Comparison of ENCODE assay signal across 11 cellular contexts in genomic region chr1:151837197-151837596, GRCh38. TPM values are rescaled to one million over a fixed set of nuclear protein-coding genes. Genes with fewer than 3 reads are reported as not detected.
DNase-seq lines count a peak whose midpoint lies in the region; ATAC-seq lines count a peak whose summit lies in the region.
"Had no signal": no experiment of that assay in that cellular context is flagged by ENCODE, and none has a peak within 500 bp of the region (broad histone marks: within the 10 kb centered on the region; RNA-seq: fewer than 3 reads in every experiment).

No MANE protein-coding gene starts in this region.

- peak; percentile 62 for DNase-seq in activated CD8-positive, alpha-beta memory T cell treated with anti-CD3 and anti-CD28 coated beads, Interleukin-2, amount 10 ng/mL, durations not matched to agents 7 days and 5 days
- no peak for DNase-seq in activated CD8-positive, alpha-beta memory T cell treated with anti-CD3 and anti-CD28 coated beads, Interleukin-2, amount 50 U/mL, for 4 hours
- peak; percentile 32 for DNase-seq in T-helper 9 cell
- no peak for DNase-seq in epithelial cell of prostate (ENCODE audit: low read depth, low spot score)
- DNase-seq in stimulated activated naive CD8-positive, alpha-beta T cell treated with anti-CD3 and anti-CD28 coated beads, Interleukin-15, Interleukin-2, amounts not matched to agents 100 U/mL and 50 U/mL, for 24 hours: peak; percentile 44
- no peak for DNase-seq in G401 (ENCODE audit: low spot score)
- no peak for DNase-seq in SW480 (ENCODE audit: low spot score)
- DNase-seq in head of caudate nucleus: no peak

- peak overlapping the region; percentile 89 for H3K27ac Mint-ChIP-seq in activated CD8-positive, alpha-beta memory T cell treated with anti-CD3 and anti-CD28 coated beads, Interleukin-2, amount 10 ng/mL, durations not matched to agents 7 days and 5 days

- H3K9me3 Mint-ChIP-seq in activated CD8-positive, alpha-beta memory T cell treated with anti-CD3 and anti-CD28 coated beads, Interleukin-2, amount 10 ng/mL, durations not matched to agents 7 days and 5 days (ENCODE audit: low read depth): no peaks in the 10 kb centered on the region

- peaks cover 54% of the 10 kb centered on the region for H3K4me1 Mint-ChIP-seq in activated CD8-positive, alpha-beta memory T cell treated with anti-CD3 and anti-CD28 coated beads, Interleukin-2, amount 10 ng/mL, durations not matched to agents 7 days and 5 days

- CTCF ChIA-PET in activated CD8-positive, alpha-beta memory T cell treated with anti-CD3 and anti-CD28 coated beads, Interleukin-2, amount 10 ng/mL, durations not matched to agents 7 days and 5 days (lab: Charles Lee): interaction anchor here (0.6 to 3.4 kb wide), 26 partner anchors 9 to 536 kb away, joined by 3 to 25 read pairs (median 4); partner anchors contain the start of genes CELF3, MRPL9, RFX5 and TDRKH

- in situ Hi-C loops in G401 (cut with HindIII; ENCODE audit: low sequenced_read_pairs): no loop called here

- intact Hi-C loops in head of caudate nucleus (cut with DNase I): no loop called here

- H3K27ac ChIP-seq in epithelial cell of prostate: peak overlapping the region; percentile 80
- H3K27ac ChIP-seq: upper lobe of right lung had no signal

- H3K36me3 Mint-ChIP-seq in activated CD8-positive, alpha-beta memory T cell treated with anti-CD3 and anti-CD28 coated beads, Interleukin-2, amount 10 ng/mL, durations not matched to agents 7 days and 5 days: peaks cover 1% of the 10 kb centered on the region

- H3K27me3 Mint-ChIP-seq in activated CD8-positive, alpha-beta memory T cell treated with anti-CD3 and anti-CD28 coated beads, Interleukin-2, amount 10 ng/mL, durations not matched to agents 7 days and 5 days: peaks cover 2% of the 10 kb centered on the region

- ATAC-seq in activated CD8-positive, alpha-beta memory T cell treated with anti-CD3 and anti-CD28 coated beads, Interleukin-2, amount 10 ng/mL, durations not matched to agents 7 days and 5 days: peak; percentile 17
- ATAC-seq in stimulated activated naive CD8-positive, alpha-beta T cell treated with anti-CD3 and anti-CD28 coated beads, Interleukin-15, Interleukin-2, amounts not matched to agents 100 U/mL and 50 U/mL, for 24 hours: peak; percentile 58

- H3K4me3 Mint-ChIP-seq in activated CD8-positive, alpha-beta memory T cell treated with anti-CD3 and anti-CD28 coated beads, Interleukin-2, amount 10 ng/mL, durations not matched to agents 7 days and 5 days: peak overlapping the region; percentile 68

RNA-seq across cellular contexts. Expression of gene C2CD4D, which starts 2.4 kb away (rescaled TPM):
- total RNA-seq in activated CD8-positive, alpha-beta memory T cell treated with anti-CD3 and anti-CD28 coated beads, Interleukin-2, amount 10 ng/mL, durations not matched to agents 7 days and 5 days: under 1 TPM; 0.33 to 0.96 TPM
- total RNA-seq in G401 (2014; rRNA removed; shearing (Covaris generic)): not detected in 2 replicates
- total RNA-seq: fibroblast of villous mesenchyme had no signal

RNA-seq across cellular contexts. Expression of gene RORC, which starts 5.6 kb away (rescaled TPM):
- 1 to 10 TPM in 1 of 2 experiments, under 1 TPM in 1; 0.30 to 1.3 TPM for total RNA-seq in activated CD8-positive, alpha-beta memory T cell treated with anti-CD3 and anti-CD28 coated beads, Interleukin-2, amount 10 ng/mL, durations not matched to agents 7 days and 5 days
- total RNA-seq in G401 (2014; rRNA removed; shearing (Covaris generic)): not detected in 2 replicates
- total RNA-seq: fibroblast of villous mesenchyme had no signal

RNA-seq across cellular contexts. Expression of gene THEM5, which starts 16.3 kb away (rescaled TPM):
- not detected for total RNA-seq in activated CD8-positive, alpha-beta memory T cell treated with anti-CD3 and anti-CD28 coated beads, Interleukin-2, amount 10 ng/mL, durations not matched to agents 7 days and 5 days
- not detected in 2 replicates for total RNA-seq in G401 (2014; rRNA removed; shearing (Covaris generic))
- total RNA-seq: fibroblast of villous mesenchyme; T-helper 2 cell treated with Interferon-gamma antibody and Interleukin-4, amounts not matched to agents 100 ng/mL and 5 ng/mL, for 36 hours; upper lobe of right lung had no signal

RNA-seq across cellular contexts. Expression of gene LINGO4, which starts 32.0 kb away (rescaled TPM):
- total RNA-seq in activated CD8-positive, alpha-beta memory T cell treated with anti-CD3 and anti-CD28 coated beads, Interleukin-2, amount 10 ng/mL, durations not matched to agents 7 days and 5 days: under 1 TPM; 0.07 to 0.15 TPM
- total RNA-seq in G401 (2014; rRNA removed; shearing (Covaris generic)): not detected in 2 replicates
- total RNA-seq: fibroblast of villous mesenchyme; T-helper 2 cell treated with Interferon-gamma antibody and Interleukin-4, amounts not matched to agents 100 ng/mL and 5 ng/mL, for 36 hours had no signal

RNA-seq across cellular contexts. Expression of gene TDRKH, which starts 46.9 kb away (rescaled TPM):
- total RNA-seq in activated CD8-positive, alpha-beta memory T cell treated with anti-CD3 and anti-CD28 coated beads, Interleukin-2, amount 10 ng/mL, durations not matched to agents 7 days and 5 days: 10 to 100 TPM; 16.4 to 17.1 TPM
- total RNA-seq in G401 (2014; rRNA removed; shearing (Covaris generic)): 20.6 and 21.2 TPM in 2 replicates

Comparison
In these comparisons a context has a peak if more than half of its experiments do, and no peak if none do; other contexts are left out.
1. DNase-seq: peak in activated CD8-positive, alpha-beta memory T cell treated with anti-CD3 and anti-CD28 coated beads, Interleukin-2, amount 10 ng/mL, durations not matched to agents 7 days and 5 days (single experiment), T-helper 9 cell (single experiment) and stimulated activated naive CD8-positive, alpha-beta T cell treated with anti-CD3 and anti-CD28 coated beads, Interleukin-15, Interleukin-2, amounts not matched to agents 100 U/mL and 50 U/mL, for 24 hours (single experiment); none in activated CD8-positive, alpha-beta memory T cell treated with anti-CD3 and anti-CD28 coated beads, Interleukin-2, amount 50 U/mL, for 4 hours (single experiment), epithelial cell of prostate (single experiment), G401 (single experiment), SW480 (single experiment) and head of caudate nucleus (0 of 42).